8 cellular contexts compared by ENCODE assay signal in genomic region chr3:94062513-94063404, GRCh38. TPM values are rescaled to one million over a fixed set of nuclear protein-coding genes. Genes with fewer than 3 reads are reported as not detected.
A peak's percentile ranks its signal among the peaks of the same experiment; 100 is the strongest.
DNase-seq lines count a peak whose midpoint lies in the region; ATAC-seq and TF ChIP-seq lines count a peak whose summit lies in the region.

DHFR2 (minus strand) TSS chr3:94062916; CDS start chr3:94061511, 1,405 bp downstream.
NSUN3 (plus strand) TSS chr3:94063061; CDS start chr3:94063127, 66 bp downstream.

- ATAC-seq in HG02623 (IDR thresholded peaks at IDR 0.05; ENCODE audit: unreplicated experiment) (peak; percentile 94), SK-N-SH treated with all-trans-retinoic acid at 6 μM for 48 hours (peak; percentile 97)
- ATAC-seq in activated naive CD4-positive, alpha-beta T cell treated with anti-CD3 and anti-CD28 coated beads, Interleukin-2, amount 50 U/mL, for 72 hours = peak; percentile 85 to 91

- peak within 1 kb of the TSS; percentile 100 for H3K27ac Mint-ChIP-seq in activated naive CD4-positive, alpha-beta T cell treated with anti-CD3 and anti-CD28 coated beads, Interleukin-2, amount 50 U/mL, for 72 hours

- DNase-seq in GM10266 (ENCODE audit: extremely low spot score) = peak; percentile 80
- peak; percentile 97 for DNase-seq in NCI-H1092 treated with DMSO at 0.1 percent for 48 hours (lab: John Stamatoyannopoulos, UW)
- peak; percentile 71 to 94 for DNase-seq in activated naive CD4-positive, alpha-beta T cell treated with anti-CD3 and anti-CD28 coated beads, Interleukin-2, amount 50 U/mL, for 72 hours (ENCODE audit: low spot score in 2 of 2)
- peak; percentile 97 for DNase-seq in glomerular visceral epithelial cell (ENCODE audit: extremely low spot score)
- peak; percentile 84 for DNase-seq in occipital lobe (lab: John Stamatoyannopoulos, UW)

- no peak for TF ChIP-seq CTCF in GM10266 (IDR thresholded peaks at IDR 0.05; ENCODE audit: control insufficient read depth, insufficient read depth, low read depth, missing control alignments)

- H3K36me3 Mint-ChIP-seq in activated naive CD4-positive, alpha-beta T cell treated with anti-CD3 and anti-CD28 coated beads, Interleukin-2, amount 50 U/mL, for 72 hours = peaks cover 36 to 49% of the 10 kb centered on the region in 2 donors

- peak within 1 kb of the TSS; percentile 66 for H3K27ac ChIP-seq in temporal lobe (ENCODE audit: low read depth, low read length)

- H3K9me3 Mint-ChIP-seq in activated naive CD4-positive, alpha-beta T cell treated with anti-CD3 and anti-CD28 coated beads, Interleukin-2, amount 50 U/mL, for 72 hours = peaks cover 0 to 15% of the 10 kb centered on the region in 2 donors

TF ChIP-seq in SK-N-SH treated with all-trans-retinoic acid at 6 μM for 48 hours, 23 proteins besides CTCF, POLR2A, EP300 and RAD21:
- peak; percentile 33; the same call in 1 of the 2 replicates for TF ChIP-seq ESRRG (CRISPR knock-in tag; IDR thresholded peaks at IDR 0.05)
- no peak for TF ChIP-seq ZNF70 (CRISPR knock-in tag; IDR thresholded peaks at IDR 0.05)

RNA-seq across cellular contexts. Expression of gene DHFR2, which starts in this region (rescaled TPM):
- total RNA-seq in activated naive CD4-positive, alpha-beta T cell treated with anti-CD3 and anti-CD28 coated beads, Interleukin-2, amount 50 U/mL, for 72 hours = 1 to 10 TPM; 2.3 to 6.7 TPM
- total RNA-seq in occipital lobe (14.0 TPM), temporal lobe (8.1 TPM)

RNA-seq across cellular contexts. Expression of gene NSUN3, which starts in this region (rescaled TPM):
- 10 to 100 TPM; 18.3 to 27.1 TPM for total RNA-seq in activated naive CD4-positive, alpha-beta T cell treated with anti-CD3 and anti-CD28 coated beads, Interleukin-2, amount 50 U/mL, for 72 hours
- total RNA-seq in occipital lobe (43.0 TPM), temporal lobe (27.8 TPM)

Comparison
In these comparisons a context has a peak if more than half of its experiments do, and no peak if none do; other contexts are left out.
1. Peak in every context shown above with its lines: DNase-seq, ATAC-seq and H3K27ac ChIP-seq.